18 cellular contexts compared by ENCODE assay signal in genomic region chr3:11619946-11620652, GRCh38. TPM values are rescaled to one million over a fixed set of nuclear protein-coding genes. Genes with fewer than 3 reads are reported as not detected.
DNase-seq lines count a peak whose midpoint lies in the region; ATAC-seq, FAIRE-seq and TF ChIP-seq lines count a peak whose summit lies in the region.
"Had no signal": no experiment of that assay in that cellular context is flagged by ENCODE, and none has a peak within 500 bp of the region (broad histone marks: within the 10 kb centered on the region; RNA-seq: fewer than 3 reads in every experiment).

No MANE protein-coding gene starts in this region.

- H3K36me3 Mint-ChIP-seq in activated CD8-positive, alpha-beta memory T cell treated with anti-CD3 and anti-CD28 coated beads, Interleukin-2, amount 10 ng/mL, durations not matched to agents 7 days and 5 days: peaks cover 51% of the 10 kb centered on the region
- peaks cover 8% of the 10 kb centered on the region for H3K36me3 Mint-ChIP-seq in activated T-helper 17 cell treated with anti-CD3 and anti-CD28 coated beads, Interleukin-2, amount 50 U/mL, for 72 hours (ENCODE audit: low read depth)

- no peaks in the 10 kb centered on the region for H3K27me3 Mint-ChIP-seq in activated CD8-positive, alpha-beta memory T cell treated with anti-CD3 and anti-CD28 coated beads, Interleukin-2, amount 10 ng/mL, durations not matched to agents 7 days and 5 days
- H3K27me3 Mint-ChIP-seq in activated T-helper 17 cell treated with anti-CD3 and anti-CD28 coated beads, Interleukin-2, amount 50 U/mL, for 72 hours: no peaks in the 10 kb centered on the region
- H3K27me3 Mint-ChIP-seq: activated B cell treated with CpG ODN at 0.5 μM for 24 hours; CD4-positive, alpha-beta memory T cell; stimulated activated naive B cell treated with anti-CD40 and anti-IgM and Interleukin-4, amounts not matched to agents 10 μg/mL and 1 μg/mL and 100 μg/mL, for 72 hours had no signal

- H3K9me3 Mint-ChIP-seq in activated CD8-positive, alpha-beta memory T cell treated with anti-CD3 and anti-CD28 coated beads, Interleukin-2, amount 10 ng/mL, durations not matched to agents 7 days and 5 days (ENCODE audit: low read depth): peaks cover 4% of the 10 kb centered on the region
- H3K9me3 Mint-ChIP-seq in activated T-helper 17 cell treated with anti-CD3 and anti-CD28 coated beads, Interleukin-2, amount 50 U/mL, for 72 hours: no peaks in the 10 kb centered on the region
- H3K9me3 Mint-ChIP-seq: activated B cell treated with CpG ODN at 0.5 μM for 24 hours; CD4-positive, alpha-beta memory T cell; stimulated activated naive B cell treated with anti-CD40 and anti-IgM and Interleukin-4, amounts not matched to agents 10 μg/mL and 1 μg/mL and 100 μg/mL, for 72 hours had no signal

- no TSS peak for BruUV-seq in PC-9 (replicated peaks; lab: Mats Ljungman, UMichigan)

- no peak overlapping the region for H3K27ac ChIP-seq in PC-9
- H3K27ac ChIP-seq in hepatocyte: peak overlapping the region; percentile 41
- H3K27ac ChIP-seq in small intestine (ENCODE audit: low read depth in 1 of 2, low read length in 1 of 2): peak overlapping the region; percentile 36 to 37
- H3K27ac ChIP-seq in osteoblast (ENCODE audit: low read depth, low read length): no peak overlapping the region
- H3K27ac ChIP-seq: GM23248, uterus had no signal

- 55% methylated on average over 11 of the region's 11 CpGs for WGBS in hepatocyte (ENCODE audit: low lambda C conversion rate, missing lambda C conversion rate)
- WGBS in small intestine, 3 donors: 33 to 72% (median 55%) methylated on average over 11 of the region's 11 CpGs

- intact Hi-C loops in PC-9 (cut with micrococcal nuclease; ENCODE audit: unreplicated experiment): loop anchor here (1.0 kb wide), 1 partner anchor 20 kb away; no protein-coding TSS in a partner anchor

- ATAC-seq in activated CD8-positive, alpha-beta memory T cell treated with anti-CD3 and anti-CD28 coated beads, Interleukin-2, amount 10 ng/mL, durations not matched to agents 7 days and 5 days: no peak
- ATAC-seq in activated T-helper 17 cell treated with anti-CD3 and anti-CD28 coated beads, Interleukin-2, amount 50 U/mL, for 72 hours (replicated peaks): no peak
- ATAC-seq: left cardiac atrium had no signal

- H3K4me1 Mint-ChIP-seq in activated CD8-positive, alpha-beta memory T cell treated with anti-CD3 and anti-CD28 coated beads, Interleukin-2, amount 10 ng/mL, durations not matched to agents 7 days and 5 days: peaks cover 64% of the 10 kb centered on the region
- H3K4me1 Mint-ChIP-seq in activated T-helper 17 cell treated with anti-CD3 and anti-CD28 coated beads, Interleukin-2, amount 50 U/mL, for 72 hours: peaks cover 52% of the 10 kb centered on the region

- H3K4me3 ChIP-seq in PC-9 (no peak overlapping the region), hepatocyte (no peak overlapping the region), small intestine (ENCODE audit: low read depth in 1 of 2, low read length in 2 of 2) (no peak overlapping the region), osteoblast (ENCODE audit: insufficient read depth, low read length) (no peak overlapping the region)
- H3K4me3 ChIP-seq: adrenal gland, GM23248, uterus had no signal

- H3K27ac Mint-ChIP-seq in activated CD8-positive, alpha-beta memory T cell treated with anti-CD3 and anti-CD28 coated beads, Interleukin-2, amount 10 ng/mL, durations not matched to agents 7 days and 5 days: peak overlapping the region; percentile 30
- no peak overlapping the region for H3K27ac Mint-ChIP-seq in activated T-helper 17 cell treated with anti-CD3 and anti-CD28 coated beads, Interleukin-2, amount 50 U/mL, for 72 hours
- H3K27ac Mint-ChIP-seq: stimulated activated naive B cell treated with anti-CD40 and anti-IgM and Interleukin-4, amounts not matched to agents 10 μg/mL and 1 μg/mL and 100 μg/mL, for 72 hours had no signal

- CTCF ChIA-PET in activated CD8-positive, alpha-beta memory T cell treated with anti-CD3 and anti-CD28 coated beads, Interleukin-2, amount 10 ng/mL, durations not matched to agents 7 days and 5 days (lab: Charles Lee): interaction anchor here (1.5 kb wide), 1 partner anchor 112 kb away, joined by 3 read pairs; no protein-coding TSS in a partner anchor
- CTCF ChIA-PET in PC-9 (lab: Charles Lee): interaction anchor here (1.1 kb wide), 1 partner anchor 240 kb away, joined by 3 read pairs; no protein-coding TSS in a partner anchor

- TF ChIP-seq CTCF in PC-9 (conservative IDR thresholded peaks at IDR 0.05): no peak
- TF ChIP-seq CTCF in hepatocyte (IDR thresholded peaks at IDR 0.05; ENCODE audit: poor library complexity): no peak
- TF ChIP-seq CTCF in osteoblast (IDR thresholded peaks at IDR 0.05; ENCODE audit: extremely low read depth, low read depth, low read length): no peak

- POLR2A ChIA-PET in PC-9 (lab: Charles Lee; ENCODE audit: unreplicated experiment): interaction anchor here (0.6 to 0.7 kb wide), 2 partner anchors 31 to 112 kb away, joined by 3 to 4 read pairs; no protein-coding TSS in a partner anchor

- H3K79me2 ChIP-seq in PC-9 (ENCODE audit: low read depth) (peaks cover 93% of the 10 kb centered on the region), hepatocyte (peaks cover 100% of the 10 kb centered on the region), osteoblast (ENCODE audit: insufficient read depth, low read length) (peaks cover 100% of the 10 kb centered on the region)

- no peaks in the 10 kb centered on the region for H3K27me3 ChIP-seq in PC-9 (ENCODE audit: insufficient read depth, low read depth)
- H3K27me3 ChIP-seq in hepatocyte: no peaks in the 10 kb centered on the region
- no peaks in the 10 kb centered on the region for H3K27me3 ChIP-seq in small intestine (ENCODE audit: control insufficient read depth in 2 of 2, insufficient read depth in 2 of 2, low read length in 2 of 2)
- no peaks in the 10 kb centered on the region for H3K27me3 ChIP-seq in osteoblast (ENCODE audit: insufficient read depth, low read length)
- H3K27me3 ChIP-seq: adrenal gland, uterus had no signal

- 0 out of 2 replicates have a peak, but pooled peaks cover 8% of the 10 kb centered on the region for H3F3A ChIP-seq in PC-9 (ENCODE audit: insufficient read depth, low read depth)

- H3K9me2 ChIP-seq in PC-9 (ENCODE audit: insufficient read depth): no peaks in the 10 kb centered on the region
- no peaks in the 10 kb centered on the region for H3K9me2 ChIP-seq in hepatocyte (replicated peaks; ENCODE audit: insufficient read depth)

- H3K36me3 ChIP-seq in PC-9 (ENCODE audit: low read depth): no peaks in the 10 kb centered on the region
- H3K36me3 ChIP-seq in hepatocyte (replicated peaks; ENCODE audit: insufficient read depth, low read depth): no peaks in the 10 kb centered on the region
- H3K36me3 ChIP-seq in small intestine (ENCODE audit: control insufficient read depth in 2 of 2, insufficient read depth in 2 of 2, low read length in 2 of 2): no peaks in the 10 kb centered on the region
- peaks cover 6% of the 10 kb centered on the region for H3K36me3 ChIP-seq in osteoblast (ENCODE audit: insufficient read depth, low read length)
- H3K36me3 ChIP-seq: adrenal gland, uterus had no signal

- H3K9me3 ChIP-seq in PC-9 (ENCODE audit: insufficient read depth, low read depth): no peaks in the 10 kb centered on the region
- H3K9me3 ChIP-seq in hepatocyte (ENCODE audit: low read depth): no peaks in the 10 kb centered on the region
- H3K9me3 ChIP-seq in small intestine (ENCODE audit: control insufficient read depth, low read depth): no peaks in the 10 kb centered on the region
- H3K9me3 ChIP-seq in osteoblast (ENCODE audit: low read depth, low read length): no peaks in the 10 kb centered on the region
- H3K9me3 ChIP-seq: adrenal gland, uterus had no signal

- FAIRE-seq in small intestine (lab: Jason Lieb, UNC): no peak
- FAIRE-seq: RCC 7860 had no signal

- no peak overlapping the region for H2AFZ ChIP-seq in PC-9
- no peak overlapping the region for H2AFZ ChIP-seq in hepatocyte
- no peak overlapping the region for H2AFZ ChIP-seq in osteoblast (ENCODE audit: low read length)
- H2AFZ ChIP-seq: GM23248 had no signal

- H3K4me1 ChIP-seq in PC-9 (replicated peaks; ENCODE audit: insufficient read depth) (no peaks in the 10 kb centered on the region; the same call in 1 of the 2 replicates), hepatocyte (ENCODE audit: insufficient read depth) (peaks cover 64% of the 10 kb centered on the region), small intestine (ENCODE audit: control insufficient read depth in 2 of 2, insufficient read depth in 1 of 2, low read depth in 1 of 2, low read length in 1 of 2) (peaks cover 12 to 42% of the 10 kb centered on the region in 2 donors), osteoblast (ENCODE audit: insufficient read depth, low read length) (peaks cover 16% of the 10 kb centered on the region)

- H3K4me2 ChIP-seq in PC-9: peak overlapping the region; percentile 29; the same call in 1 of the 2 replicates
- peak overlapping the region; percentile 8 for H3K4me2 ChIP-seq in hepatocyte
- no peak overlapping the region for H3K4me2 ChIP-seq in osteoblast (ENCODE audit: insufficient read depth, low read length)

- H3K4me3 Mint-ChIP-seq in activated CD8-positive, alpha-beta memory T cell treated with anti-CD3 and anti-CD28 coated beads, Interleukin-2, amount 10 ng/mL, durations not matched to agents 7 days and 5 days: no peak overlapping the region
- no peak overlapping the region for H3K4me3 Mint-ChIP-seq in activated T-helper 17 cell treated with anti-CD3 and anti-CD28 coated beads, Interleukin-2, amount 50 U/mL, for 72 hours
- H3K4me3 Mint-ChIP-seq: activated B cell treated with CpG ODN at 0.5 μM for 24 hours; stimulated activated naive B cell treated with anti-CD40 and anti-IgM and Interleukin-4, amounts not matched to agents 10 μg/mL and 1 μg/mL and 100 μg/mL, for 72 hours had no signal

- DNase-seq in activated CD8-positive, alpha-beta memory T cell treated with anti-CD3 and anti-CD28 coated beads, Interleukin-2, amount 10 ng/mL, durations not matched to agents 7 days and 5 days: no peak
- no peak for DNase-seq in activated CD8-positive, alpha-beta memory T cell treated with anti-CD3 and anti-CD28 coated beads for 24 hours
- DNase-seq in PC-9: peak; percentile 49 to 51
- DNase-seq in hepatocyte (ENCODE audit: low spot score): no peak
- DNase-seq in small intestine: peak; percentile 37
- no peak for DNase-seq in osteoblast (ENCODE audit: insufficient read length, low spot score, missing footprints)
- no peak for DNase-seq in NCI-H187 treated with DMSO at 0.1 percent for 48 hours (lab: John Stamatoyannopoulos, UW)
- DNase-seq: activated B cell treated with CpG ODN at 0.5 μM for 24 hours; adrenal gland; CD4-positive, alpha-beta memory T cell; cortex of kidney; GM23248; left cardiac atrium; NCI-H1105; stimulated activated naive B cell treated with anti-CD40 and anti-IgM and Interleukin-4, amounts not matched to agents 10 μg/mL and 1 μg/mL and 100 μg/mL, for 72 hours; uterus had no signal

- peaks cover 53% of the 10 kb centered on the region for H4K20me1 ChIP-seq in PC-9 (ENCODE audit: insufficient read depth)
- peaks cover 97% of the 10 kb centered on the region for H4K20me1 ChIP-seq in hepatocyte (ENCODE audit: insufficient read depth, poor library complexity, severe bottlenecking)
- peaks cover 82% of the 10 kb centered on the region for H4K20me1 ChIP-seq in osteoblast (ENCODE audit: insufficient read depth, low read length)

RNA-seq across cellular contexts. Expression of gene VGLL4, which starts 23.6 kb away (rescaled TPM):
- total RNA-seq in activated CD8-positive, alpha-beta memory T cell treated with anti-CD3 and anti-CD28 coated beads, Interleukin-2, amount 10 ng/mL, durations not matched to agents 7 days and 5 days: 10 to 100 TPM; 45.3 to 53.2 TPM
- total RNA-seq in PC-9 (2021): 39.1 and 42.2 TPM in 2 replicates
- total RNA-seq in hepatocyte: 99.3 and 109 TPM in 2 replicates
- 57.9 and 70.5 TPM in 2 replicates for polyA plus RNA-seq in hepatocyte
- polyA plus RNA-seq in small intestine: 10 to 100 TPM; 26.6 to 54.8 (median 27.0) TPM
- total RNA-seq in osteoblast: 58.0 and 68.8 TPM in 2 replicates
- total RNA-seq in activated T-helper 17 cell treated with anti-CD3 and anti-CD28 coated beads, Interleukin-2, amount 50 U/mL, for 72 hours: 10 to 100 TPM; 34.3 to 42.4 TPM

Comparison
In these comparisons a context has a peak if more than half of its experiments do, and no peak if none do; other contexts are left out.
1. DNase-seq: peak in PC-9 (2 of 2) and small intestine (single experiment); none in activated CD8-positive, alpha-beta memory T cell treated with anti-CD3 and anti-CD28 coated beads, Interleukin-2, amount 10 ng/mL, durations not matched to agents 7 days and 5 days (single experiment), activated CD8-positive, alpha-beta memory T cell treated with anti-CD3 and anti-CD28 coated beads for 24 hours (single experiment), hepatocyte (single experiment), osteoblast (single experiment) and NCI-H187 treated with DMSO at 0.1 percent for 48 hours (single experiment).
2. H3K27ac ChIP-seq: peak in hepatocyte (single experiment) and small intestine (2 of 2); none in PC-9 (single experiment) and osteoblast (single experiment).